ENCODE assay signal across 1 cellular context in genomic region chr4:47972181-47972580, GRCh38.
TF ChIP-seq lines count a peak whose summit lies in the region.

No MANE protein-coding gene starts in this region.

TF ChIP-seq in HepG2, 621 proteins besides CTCF, POLR2A, EP300 and RAD21:
- no peak for TF ChIP-seq FOXK1 (CRISPR knock-in tag; IDR thresholded peaks at IDR 0.05; ENCODE audit: borderline replicate concordance, low read depth)
- no peak for TF ChIP-seq ZNF331 (CRISPR knock-in tag; IDR thresholded peaks at IDR 0.05)
- no peak for TF ChIP-seq ZNF788 (CRISPR knock-in tag; IDR thresholded peaks at IDR 0.05; ENCODE audit: borderline replicate concordance)
- no peak for TF ChIP-seq SIX1 (CRISPR knock-in tag; IDR thresholded peaks at IDR 0.05; ENCODE audit: borderline replicate concordance)
- TF ChIP-seq ZNF350 (CRISPR knock-in tag; IDR thresholded peaks at IDR 0.05; ENCODE audit: borderline replicate concordance, low read depth), result no peak
- TF ChIP-seq ZBTB42 (CRISPR knock-in tag; IDR thresholded peaks at IDR 0.05), result no peak
- TF ChIP-seq PATZ1 (CRISPR knock-in tag; IDR thresholded peaks at IDR 0.05), result no peak
- TF ChIP-seq PITX1 (CRISPR knock-in tag; IDR thresholded peaks at IDR 0.05), result no peak
- no peak for TF ChIP-seq ZNF33A (CRISPR knock-in tag; IDR thresholded peaks at IDR 0.05; ENCODE audit: borderline replicate concordance)
- TF ChIP-seq ZNF20 (CRISPR knock-in tag; IDR thresholded peaks at IDR 0.05), result no peak
- TF ChIP-seq SRSF4 (IDR thresholded peaks at IDR 0.05; ENCODE audit: low read depth, low read length, poor library complexity, severe bottlenecking), result no peak
- no peak for TF ChIP-seq ZNF747 (CRISPR knock-in tag; IDR thresholded peaks at IDR 0.05; ENCODE audit: borderline replicate concordance)
- no peak for TF ChIP-seq GATA4 (IDR thresholded peaks at IDR 0.05; ENCODE audit: borderline replicate concordance, low read depth)
